9 cellular contexts compared by ENCODE assay signal in the genomic region with DNA sequence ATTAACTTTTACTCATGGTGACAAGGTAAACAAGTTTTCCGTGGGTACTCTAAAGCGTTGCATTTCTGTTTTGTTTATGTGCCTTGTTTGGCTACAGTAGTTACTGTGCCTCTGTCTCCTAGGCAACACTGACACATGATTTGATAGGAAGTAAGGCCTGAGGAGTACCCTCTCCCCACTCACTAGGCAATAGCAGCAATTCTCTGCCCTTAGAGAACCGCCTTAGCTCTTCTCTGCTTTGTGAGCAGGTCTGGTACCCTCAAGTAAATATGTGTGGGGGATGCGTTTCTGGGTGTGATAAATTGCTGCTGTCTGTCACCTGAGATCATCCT. TPM values are rescaled to one million over a fixed set of nuclear protein-coding genes. Genes with fewer than 3 reads are reported as not detected.
A peak's percentile ranks its signal among the peaks of the same experiment; 100 is the strongest.
DNase-seq lines count a peak whose midpoint lies in the region; ATAC-seq and TF ChIP-seq lines count a peak whose summit lies in the region.
"Had no signal": no experiment of that assay in that cellular context is flagged by ENCODE, and none has a peak within 500 bp of the region (broad histone marks: within the 10 kb centered on the region; RNA-seq: fewer than 3 reads in every experiment).

A gene with protein sequence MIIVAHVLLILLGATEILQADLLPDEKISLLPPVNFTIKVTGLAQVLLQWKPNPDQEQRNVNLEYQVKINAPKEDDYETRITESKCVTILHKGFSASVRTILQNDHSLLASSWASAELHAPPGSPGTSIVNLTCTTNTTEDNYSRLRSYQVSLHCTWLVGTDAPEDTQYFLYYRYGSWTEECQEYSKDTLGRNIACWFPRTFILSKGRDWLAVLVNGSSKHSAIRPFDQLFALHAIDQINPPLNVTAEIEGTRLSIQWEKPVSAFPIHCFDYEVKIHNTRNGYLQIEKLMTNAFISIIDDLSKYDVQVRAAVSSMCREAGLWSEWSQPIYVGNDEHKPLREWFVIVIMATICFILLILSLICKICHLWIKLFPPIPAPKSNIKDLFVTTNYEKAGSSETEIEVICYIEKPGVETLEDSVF (minus strand): TSS at position 76 of the 332 bp plus-strand sequence. CDS start 5,390 bp downstream, outside the sequence.

- no peaks in the 10 kb centered on the region for H3K9me3 ChIP-seq in endodermal cell (ENCODE audit: control insufficient read depth, low read length)
- H3K9me3 ChIP-seq in testis, result no peaks in the 10 kb centered on the region

- H3K4me1 Mint-ChIP-seq in endodermal cell (peaks cover 21% of the 10 kb centered on the region), glutamatergic neuron (ENCODE audit: low read depth, unreplicated experiment) (no peaks in the 10 kb centered on the region)

- peak within 1 kb of the TSS; percentile 11 for H3K9ac ChIP-seq in endodermal cell (ENCODE audit: extremely low read depth, low read length, poor library complexity, severe bottlenecking)

- DNase-seq in Right ventricle myocardium inferior (ENCODE audit: missing footprints) (no peak), cardiac septum (ENCODE audit: low spot score) (no peak), M059J (ENCODE audit: low read depth) (peak; percentile 5), endodermal cell (peak; percentile 63), glutamatergic neuron (no peak), testis (no peak), AG08395 (ENCODE audit: low spot score) (no peak)
- no peak for DNase-seq in activated CD4-positive, CD25-positive, alpha-beta regulatory T cell (lab: John Stamatoyannopoulos, UW)
- DNase-seq: left cardiac atrium had no signal

- ATAC-seq in Right ventricle myocardium inferior, result peak; percentile 68

- H3K27me3 Mint-ChIP-seq in endodermal cell (ENCODE audit: insufficient read depth) (peaks cover 15% of the 10 kb centered on the region), glutamatergic neuron (ENCODE audit: unreplicated experiment) (no peaks in the 10 kb centered on the region)

- no peaks in the 10 kb centered on the region for H3K36me3 Mint-ChIP-seq in endodermal cell (ENCODE audit: low read depth)
- no peaks in the 10 kb centered on the region for H3K36me3 Mint-ChIP-seq in glutamatergic neuron (ENCODE audit: unreplicated experiment)

- H3K27ac Mint-ChIP-seq in endodermal cell (peak within 1 kb of the TSS; percentile 10), glutamatergic neuron (ENCODE audit: unreplicated experiment) (no peak within 1 kb of the TSS)

- TF ChIP-seq POLR2A in testis (IDR thresholded peaks at IDR 0.05), result no peak

- WGBS in endodermal cell (ENCODE audit: insufficient coverage in 1 of 2, insufficient read length in 1 of 2), 2 experiments, result 56 to 82% methylated on average over 2 to 3 of the region's 4 CpGs
- 26 to 38% methylated on average over 4 of the region's 4 CpGs for WGBS in testis, 2 donors

- H3K9me3 Mint-ChIP-seq in endodermal cell (no peaks in the 10 kb centered on the region), glutamatergic neuron (ENCODE audit: unreplicated experiment) (no peaks in the 10 kb centered on the region)

- H3K27ac ChIP-seq in endodermal cell (ENCODE audit: low read depth, low read length) (no peak within 1 kb of the TSS), testis (no peak within 1 kb of the TSS)

- H3K4me3 Mint-ChIP-seq in endodermal cell (no peak within 1 kb of the TSS), glutamatergic neuron (ENCODE audit: unreplicated experiment) (no peak within 1 kb of the TSS)

- H3K36me3 ChIP-seq in endodermal cell (ENCODE audit: control insufficient read depth, insufficient read depth, low read length) (no peaks in the 10 kb centered on the region), testis (ENCODE audit: low read depth, missing control alignments) (no peaks in the 10 kb centered on the region)

- H3K4me3 ChIP-seq in endodermal cell (ENCODE audit: low read length) (no peak within 1 kb of the TSS), testis (no peak within 1 kb of the TSS)

- peaks cover 10% of the 10 kb centered on the region for H3K4me1 ChIP-seq in endodermal cell (ENCODE audit: control insufficient read depth, insufficient read depth, low read length)
- H3K4me1 ChIP-seq in testis, result no peaks in the 10 kb centered on the region

- intact Hi-C loops in Right ventricle myocardium inferior (cut with DNase I) (no loop called here), cardiac septum (cut with DNase I) (no loop called here), testis (cut with DNase I; ENCODE audit: low total_unique reads) (no loop called here)

- TF ChIP-seq CTCF in endodermal cell (conservative IDR thresholded peaks at IDR 0.05) (no peak), glutamatergic neuron (IDR thresholded peaks at IDR 0.05; ENCODE audit: partially characterized antibody, unreplicated experiment) (no peak), testis (IDR thresholded peaks at IDR 0.05) (no peak)

- H3K27me3 ChIP-seq in endodermal cell (ENCODE audit: control insufficient read depth, insufficient read depth, low read length, poor library complexity, severe bottlenecking) (peaks cover 22% of the 10 kb centered on the region), testis (no peaks in the 10 kb centered on the region)

RNA-seq across cellular contexts. Expression of the gene that starts here (rescaled TPM):
- 0.65 TPM for total RNA-seq in Right ventricle myocardium inferior
- total RNA-seq in cardiac septum, result 0.40 TPM
- not detected in 2 replicates for total RNA-seq in M059J (2014; rRNA removed; shearing (Covaris generic))
- total RNA-seq in endodermal cell, result not detected
- polyA plus RNA-seq in endodermal cell (2013, experiment 1 of 2), result not detected
- not detected for polyA plus RNA-seq in endodermal cell (2013, experiment 2 of 2)
- total RNA-seq in glutamatergic neuron (ENCODE audit: unreplicated experiment), result not detected
- under 1 TPM; 0.43 to 0.87 TPM for total RNA-seq in testis
- polyA plus RNA-seq in testis (ENCODE audit: insufficient read depth, low read depth, low replicate concordance), result 1.8 TPM

Comparison
In these comparisons a context has a peak if more than half of its experiments do, and no peak if none do; other contexts are left out.
1. Peak in ATAC-seq in Right ventricle myocardium inferior; RNA of the gene not detected or under 1 TPM.
2. Peak in DNase-seq in M059J; RNA of the gene not detected or under 1 TPM.
3. Peak in DNase-seq and H3K9ac ChIP-seq in endodermal cell; RNA of the gene not detected or under 1 TPM.